Comparison of ENCODE assay signal across 11 cellular contexts in genomic region chr11:22522225-22522624, GRCh38.
"Had no signal": no experiment of that assay in that cellular context is flagged by ENCODE, and none has a peak within 500 bp of the region (broad histone marks: within the 10 kb centered on the region; RNA-seq: fewer than 3 reads in every experiment).

No MANE protein-coding gene starts in this region.

- H3K4me1 ChIP-seq: HAP-1 had no signal

- H3K9me3 ChIP-seq: HAP-1 had no signal

- DNase-seq: GM23248, GOT3, H7, H9, HCEC 1CT, HFFc6 had no signal

- H2AFZ ChIP-seq: GM23248, GM23338 had no signal

- H3K36me3 ChIP-seq: HAP-1 had no signal

- H3K4me2 ChIP-seq: GM23338 had no signal

- ATAC-seq: GM23338, HCT116 had no signal

- H3K4me3 ChIP-seq: GM23248, GM23338, HAP-1 had no signal

- FAIRE-seq: H1, H54 had no signal
